In the genomic region with DNA sequence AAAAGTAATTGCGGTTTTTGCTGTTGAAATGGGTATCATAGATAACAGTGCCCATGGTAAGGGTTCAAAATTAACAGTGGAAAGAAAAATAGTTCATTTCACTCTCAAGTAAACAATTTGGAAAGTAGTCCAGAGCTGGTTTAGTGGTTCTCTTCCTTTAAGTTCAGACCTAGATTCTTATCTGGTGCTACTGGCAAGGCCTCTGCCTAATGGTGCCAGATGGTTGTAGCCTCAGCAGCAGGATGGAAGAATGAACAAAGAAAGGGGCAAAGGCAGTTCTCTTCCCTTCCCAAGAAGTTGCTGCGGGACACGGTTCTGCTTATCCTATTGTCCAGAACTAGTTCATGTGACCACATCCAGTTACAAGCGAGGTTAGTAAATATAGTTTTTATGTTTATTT, we compare ENCODE assay signal across 22 cellular contexts.
"Had no signal": no experiment of that assay in that cellular context is flagged by ENCODE, and none has a peak within 500 bp of the region (broad histone marks: within the 10 kb centered on the region; RNA-seq: fewer than 3 reads in every experiment).

No MANE protein-coding gene starts in this region.

- H3K27me3 Mint-ChIP-seq: T-cell had no signal

- H3K9me3 Mint-ChIP-seq: T-cell had no signal

- H3K9me3 ChIP-seq: MG63, SK-N-SH had no signal

- H3K27ac ChIP-seq: HL-60, RWPE1 had no signal

- ATAC-seq: Panc1, PC-3, T-cell had no signal

- H3K27me3 ChIP-seq: MG63 had no signal

- H3K4me3 Mint-ChIP-seq: T-cell had no signal

- H3K4me3 ChIP-seq: MG63 had no signal

- H3K4me1 Mint-ChIP-seq: T-cell had no signal

- H3K27ac Mint-ChIP-seq: T-cell had no signal

- DNase-seq: KBM-7, MG63, NCI-H1092 treated with DMSO at 0.1 percent for 48 hours, NCI-H1436, NCI-H187, NCI-H2029, NCI-H2081 treated with DMSO at 0.1 percent for 48 hours, NCI-H2171, NCI-H226, NCI-H446, NCI-H510A, NCI-H524 treated with DMSO at 0.1 percent for 48 hours, NCI-H69, NCI-H774, PC-3, SHP77, SK-N-SH, SW 1271, T-cell had no signal
